Comparison of ENCODE assay signal across 30 cellular contexts in the genomic region with DNA sequence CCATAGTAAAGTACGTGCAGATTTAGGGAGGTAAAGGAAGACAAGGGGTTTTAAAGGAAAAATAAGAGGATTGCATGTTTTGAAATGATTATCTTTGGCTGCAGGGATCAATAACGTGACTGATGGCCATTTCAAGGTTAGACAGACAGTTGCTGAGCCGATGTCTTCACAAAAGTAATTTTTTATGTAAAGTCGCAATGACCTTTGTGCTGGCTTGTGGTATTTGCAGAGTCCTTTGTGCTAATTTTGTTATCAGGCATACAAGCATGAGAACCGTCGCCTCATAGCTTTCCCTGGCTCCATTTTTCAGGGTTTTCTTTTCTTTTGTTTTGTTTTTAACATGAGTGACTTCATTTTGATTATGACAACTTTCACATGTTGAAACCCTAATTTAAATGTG.
"Had no signal": no experiment of that assay in that cellular context is flagged by ENCODE, and none has a peak within 500 bp of the region (broad histone marks: within the 10 kb centered on the region; RNA-seq: fewer than 3 reads in every experiment).

No MANE protein-coding gene starts in this region.

- DNase-seq: dermis blood vessel endothelial cell; effector memory CD4-positive, alpha-beta T cell; erythroblast; esophagus squamous epithelium; foreskin melanocyte; glutamatergic neuron; heart right ventricle; hypothalamus; immature natural killer cell; islet precursor cell; kidney glomerular epithelial cell; left colon; left ventricle myocardium inferior; natural killer cell; occipital lobe; pancreas; stimulated activated CD4-positive, alpha-beta T cell treated with anti-CD3 and anti-CD28 coated beads, Interleukin-12 subunit alpha, Interleukin-12 subunit beta, amount 100 ng/mL, for 4 hours; stimulated activated CD4-positive, alpha-beta T cell treated with anti-CD3 and anti-CD28 coated beads, Interleukin-2, amount 100 ng/mL, for 24 hours; stimulated activated CD4-positive, alpha-beta T cell treated with anti-CD3 and anti-CD28 coated beads, Interleukin-4, amount 100 ng/mL, for 24 hours; stimulated activated naive CD8-positive, alpha-beta T cell treated with anti-CD3 and anti-CD28 coated beads, Interleukin-15, Interleukin-2, amounts not matched to agents 100 U/mL and 50 U/mL, for 24 hours; substantia nigra; testis; tibial artery had no signal

- H3K27me3 Mint-ChIP-seq: memory B cell, type B pancreatic cell had no signal

- H3K4me2 ChIP-seq: smooth muscle cell had no signal

- H3K9me3 ChIP-seq: pancreas, testis, tibial artery had no signal

- H3K4me1 Mint-ChIP-seq: immature natural killer cell; memory B cell; natural killer cell; stimulated activated effector memory CD8-positive, alpha-beta T cell treated with anti-CD3 and anti-CD28 coated beads, Interleukin-12 subunit alpha, Interleukin-12 subunit beta, amount 100 ng/mL, for 72 hours had no signal

- H3K4me3 ChIP-seq: coronary artery, esophagus squamous epithelium, heart right ventricle, left ventricle myocardium inferior, lung, pancreas, smooth muscle cell, testis, tibial artery had no signal

- H3K27ac ChIP-seq: coronary artery, esophagus squamous epithelium, heart right ventricle, left ventricle myocardium inferior, pancreas, testis, tibial artery had no signal

- H3K27ac Mint-ChIP-seq: immature natural killer cell; memory B cell; natural killer cell; stimulated activated effector memory CD8-positive, alpha-beta T cell treated with anti-CD3 and anti-CD28 coated beads, Interleukin-12 subunit alpha, Interleukin-12 subunit beta, amount 100 ng/mL, for 72 hours; type B pancreatic cell had no signal

- H3K27me3 ChIP-seq: esophagus squamous epithelium, heart right ventricle, pancreas, testis, tibial artery had no signal

- H3K36me3 ChIP-seq: esophagus squamous epithelium, heart right ventricle, left ventricle myocardium inferior, pancreas, tibial artery had no signal

- FAIRE-seq: pancreas had no signal

- H3K4me3 Mint-ChIP-seq: immature natural killer cell; memory B cell; natural killer cell; stimulated activated effector memory CD8-positive, alpha-beta T cell treated with anti-CD3 and anti-CD28 coated beads, Interleukin-12 subunit alpha, Interleukin-12 subunit beta, amount 100 ng/mL, for 72 hours; type B pancreatic cell had no signal

- H3K4me1 ChIP-seq: esophagus squamous epithelium, heart right ventricle, left ventricle myocardium inferior, pancreas, testis, tibial artery had no signal

- H3K36me3 Mint-ChIP-seq: immature natural killer cell; memory B cell; natural killer cell; stimulated activated effector memory CD8-positive, alpha-beta T cell treated with anti-CD3 and anti-CD28 coated beads, Interleukin-12 subunit alpha, Interleukin-12 subunit beta, amount 100 ng/mL, for 72 hours; type B pancreatic cell had no signal

- ATAC-seq: heart right ventricle; left colon; natural killer cell; pancreas; sciatic nerve; stimulated activated effector memory CD8-positive, alpha-beta T cell treated with anti-CD3 and anti-CD28 coated beads, Interleukin-12 subunit alpha, Interleukin-12 subunit beta, amount 100 ng/mL, for 72 hours; stimulated activated naive CD8-positive, alpha-beta T cell treated with anti-CD3 and anti-CD28 coated beads, Interleukin-15, Interleukin-2, amounts not matched to agents 100 U/mL and 50 U/mL, for 24 hours had no signal

- H3K9me3 Mint-ChIP-seq: immature natural killer cell; natural killer cell; stimulated activated effector memory CD8-positive, alpha-beta T cell treated with anti-CD3 and anti-CD28 coated beads, Interleukin-12 subunit alpha, Interleukin-12 subunit beta, amount 100 ng/mL, for 72 hours; type B pancreatic cell had no signal
